In genomic region chr12:124588689-124589318, GRCh38 we compare ENCODE assay signal across 10 cellular contexts. TPM values are rescaled to one million over a fixed set of nuclear protein-coding genes. Genes with fewer than 3 reads are reported as not detected.
DNase-seq lines count a peak whose midpoint lies in the region; ATAC-seq and TF ChIP-seq lines count a peak whose summit lies in the region.
"Had no signal": no experiment of that assay in that cellular context is flagged by ENCODE, and none has a peak within 500 bp of the region (broad histone marks: within the 10 kb centered on the region; RNA-seq: fewer than 3 reads in every experiment).

No MANE protein-coding gene starts in this region.

- H2AFZ ChIP-seq in ACC112 (ENCODE audit: low read length, unreplicated experiment): no peak overlapping the region

- no peaks in the 10 kb centered on the region for H3K79me2 ChIP-seq in ACC112 (ENCODE audit: control insufficient read depth, insufficient read depth, low read length, unreplicated experiment)

- in situ Hi-C loops in KBM-7 (cut with MboI; ENCODE audit: low pct_unique_long_range_greater_than_20kb, low sequenced_read_pairs): no loop called here

- H3K36me3 ChIP-seq in ACC112 (ENCODE audit: insufficient read depth, low read length): no peaks in the 10 kb centered on the region
- H3K36me3 ChIP-seq in body of pancreas (replicated peaks in 1 of 2; ENCODE audit: insufficient read depth in 1 of 2, low read depth in 2 of 2): no peaks in the 10 kb centered on the region
- H3K36me3 ChIP-seq: thoracic aorta had no signal

- 54 to 81% methylated on average over 9 of the region's 9 CpGs for WGBS in body of pancreas, 2 donors

- H3K4me3 ChIP-seq in ACC112 (ENCODE audit: low read depth, low read length) (peak overlapping the region; percentile 43), body of pancreas (no peak overlapping the region)
- H3K4me3 ChIP-seq: thoracic aorta had no signal

- TF ChIP-seq POLR2A in body of pancreas (IDR thresholded peaks at IDR 0.05): no peak

- H3K4me1 ChIP-seq in ACC112 (ENCODE audit: control insufficient read depth, insufficient read depth, low read length, unreplicated experiment) (peaks cover 21% of the 10 kb centered on the region), body of pancreas (peaks cover 7% of the 10 kb centered on the region)

- ATAC-seq in body of pancreas (peak; percentile 69), HG02759 (IDR thresholded peaks at IDR 0.05; ENCODE audit: unreplicated experiment) (no peak), HG02938 (IDR thresholded peaks at IDR 0.05; ENCODE audit: unreplicated experiment) (no peak), GM21576 (IDR thresholded peaks at IDR 0.05; ENCODE audit: unreplicated experiment) (no peak)
- ATAC-seq: Panc1 had no signal

- H3K27ac ChIP-seq in ACC112 (ENCODE audit: low read depth, low read length) (peak overlapping the region; percentile 49), body of pancreas (peak overlapping the region in 1 of 4 donors; percentile 21)
- H3K27ac ChIP-seq: thoracic aorta had no signal

- no peaks in the 10 kb centered on the region for H3K9me3 ChIP-seq in body of pancreas
- H3K9me3 ChIP-seq: thoracic aorta had no signal

- no peaks in the 10 kb centered on the region for H3K27me3 ChIP-seq in ACC112 (ENCODE audit: insufficient read depth, low read length)
- no peaks in the 10 kb centered on the region for H3K27me3 ChIP-seq in body of pancreas

- intact Hi-C loops in body of pancreas (cut with DNase I): no loop called here

- DNase-seq in KBM-7 (peak; percentile 61), body of pancreas (peak in 2 of 4 donors; percentile 25 to 63), medulla oblongata (ENCODE audit: extremely low spot score) (peak; percentile 57), COR-L47 (lab: John Stamatoyannopoulos, UW) (no peak)

- TF ChIP-seq CTCF in body of pancreas (IDR thresholded peaks at IDR 0.05): no peak

RNA-seq across cellular contexts. Expression of gene NCOR2, which starts 21.4 kb away (rescaled TPM):
- total RNA-seq in body of pancreas: 100 to 1,000 TPM in 1 of 2 donors, 10 to 100 TPM in 1; 53.7 to 397 TPM
